15 cellular contexts compared by ENCODE assay signal in the genomic region with DNA sequence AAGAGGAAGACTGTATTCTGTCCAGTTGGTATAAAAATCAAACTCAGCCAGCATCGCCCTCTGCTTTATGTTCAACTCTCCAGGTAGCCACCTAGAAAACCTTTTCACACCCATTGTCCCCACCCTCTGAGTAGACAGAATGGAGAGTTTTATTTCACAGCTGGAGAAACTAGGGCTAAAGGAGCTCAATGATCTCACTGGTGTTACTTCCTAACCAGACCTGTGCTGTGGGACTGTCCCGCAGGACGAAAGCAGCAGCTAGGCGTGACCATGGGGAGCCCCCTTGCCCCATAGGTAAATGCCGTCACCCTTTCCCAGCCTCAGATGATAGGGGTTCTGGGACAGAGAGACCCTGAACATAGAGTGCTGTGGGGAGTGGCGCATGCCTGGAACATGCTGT.
DNase-seq lines count a peak whose midpoint lies in the region; ATAC-seq and TF ChIP-seq lines count a peak whose summit lies in the region.
"Had no signal": no experiment of that assay in that cellular context is flagged by ENCODE, and none has a peak within 500 bp of the region (broad histone marks: within the 10 kb centered on the region; RNA-seq: fewer than 3 reads in every experiment).

No MANE protein-coding gene starts in this region.

- no peak overlapping the region for H3K4me2 ChIP-seq in IMR-90 (ENCODE audit: low read depth, low read length)

- TF ChIP-seq POLR2A in IMR-90 (IDR thresholded peaks at IDR 0.05; ENCODE audit: low read depth, low read length): no peak

- no peak overlapping the region for H3K9ac ChIP-seq in IMR-90 (ENCODE audit: low read depth, low read length)

- peak overlapping the region; percentile 41 for H2AFZ ChIP-seq in IMR-90 (replicated peaks; ENCODE audit: low read length, poor library complexity)

- DNase-seq in activated naive CD8-positive, alpha-beta T cell treated with anti-CD3 and anti-CD28 coated beads, Interleukin-2, amount 50 U/mL, for 24 hours: no peak
- DNase-seq in activated naive CD8-positive, alpha-beta T cell treated with anti-CD3 and anti-CD28 coated beads for 36 hours: no peak
- DNase-seq in IMR-90 (no peak), NCI-H226 (no peak), dedifferentiated amniotic fluid mesenchymal stem cell (ENCODE audit: extremely low spot score) (no peak), HuH-7 (ENCODE audit: low spot score) (no peak)
- DNase-seq: activated naive CD8-positive, alpha-beta T cell treated with anti-CD3 and anti-CD28 coated beads, Interleukin-2, amount 10 ng/mL, durations not matched to agents 7 days and 5 days; activated T-cell treated with anti-CD3 and anti-CD28 coated beads, Interleukin-2, amount 50 U/mL, for 4 hours; CD4-positive, CD25-positive, alpha-beta regulatory T cell; H7; NCI-H187; right cardiac atrium had no signal

- no peak for TF ChIP-seq CTCF in IMR-90 (conservative IDR thresholded peaks at IDR 0.05; ENCODE audit: low read depth, low read length)

- dilution Hi-C loops in IMR-90 (cut with HindIII; ENCODE audit: low sequenced_read_pairs, unreplicated experiment): no loop called here

- no peaks in the 10 kb centered on the region for H3K36me3 ChIP-seq in IMR-90 (ENCODE audit: control insufficient read depth, insufficient read depth, low read length)
- H3K36me3 ChIP-seq: SJSA1 had no signal

- H3K14ac ChIP-seq in IMR-90 (replicated peaks; ENCODE audit: low read depth, low read length): no peak overlapping the region

- no peak overlapping the region for H2AK9ac ChIP-seq in IMR-90 (replicated peaks; ENCODE audit: low read depth, low read length, poor library complexity)

- peak; percentile 25 for ATAC-seq in activated naive CD8-positive, alpha-beta T cell treated with anti-CD3 and anti-CD28 coated beads, Interleukin-2, amount 50 U/mL, for 24 hours
- ATAC-seq in HG02678 (IDR thresholded peaks at IDR 0.05; ENCODE audit: unreplicated experiment): peak; percentile 36
- ATAC-seq in IMR-90 (ENCODE audit: low read depth): no peak
- ATAC-seq in esophagus mucosa: no peak
- ATAC-seq: activated T-cell treated with anti-CD3 and anti-CD28 coated beads, Interleukin-2, amount 50 U/mL, for 4 hours; right cardiac atrium had no signal

- no TSS peak for BruUV-seq in IMR-90 (replicated peaks; lab: Mats Ljungman, UMichigan)

- H4K91ac ChIP-seq in IMR-90 (ENCODE audit: insufficient read depth, low read depth, low read length): no peak overlapping the region

- intact Hi-C loops in IMR-90 (cut with micrococcal nuclease): loop anchor here (5.0 kb wide), 4 partner anchors 217 to 597 kb away; partner anchors contain the start of gene NKD1

- CTCF ChIA-PET in IMR-90 (lab: Yijun Ruan, JAX): no interaction called here

- H2BK120ac ChIP-seq in IMR-90 (ENCODE audit: low read depth, low read length): no peak overlapping the region

- no peak overlapping the region for H3K27ac Mint-ChIP-seq in activated naive CD8-positive, alpha-beta T cell treated with anti-CD3 and anti-CD28 coated beads, Interleukin-2, amount 50 U/mL, for 24 hours
- H3K27ac Mint-ChIP-seq in activated naive CD8-positive, alpha-beta T cell treated with anti-CD3 and anti-CD28 coated beads for 36 hours: no peak overlapping the region
- H3K27ac Mint-ChIP-seq: activated naive CD8-positive, alpha-beta T cell treated with anti-CD3 and anti-CD28 coated beads, Interleukin-2, amount 10 ng/mL, durations not matched to agents 7 days and 5 days; CD4-positive, CD25-positive, alpha-beta regulatory T cell had no signal

- H3K27me3 ChIP-seq in IMR-90 (ENCODE audit: control insufficient read depth, insufficient read depth, low read length): no peaks in the 10 kb centered on the region; the same call in 1 of the 2 replicates
- H3K27me3 ChIP-seq: SJSA1 had no signal

- no peaks in the 10 kb centered on the region for H3K36me3 Mint-ChIP-seq in activated naive CD8-positive, alpha-beta T cell treated with anti-CD3 and anti-CD28 coated beads, Interleukin-2, amount 50 U/mL, for 24 hours (ENCODE audit: low read depth)
- no peaks in the 10 kb centered on the region for H3K36me3 Mint-ChIP-seq in activated naive CD8-positive, alpha-beta T cell treated with anti-CD3 and anti-CD28 coated beads for 36 hours
- H3K36me3 Mint-ChIP-seq: activated naive CD8-positive, alpha-beta T cell treated with anti-CD3 and anti-CD28 coated beads, Interleukin-2, amount 10 ng/mL, durations not matched to agents 7 days and 5 days; CD4-positive, CD25-positive, alpha-beta regulatory T cell had no signal

- H3K9me3 Mint-ChIP-seq in activated naive CD8-positive, alpha-beta T cell treated with anti-CD3 and anti-CD28 coated beads, Interleukin-2, amount 50 U/mL, for 24 hours: no peaks in the 10 kb centered on the region
- no peaks in the 10 kb centered on the region for H3K9me3 Mint-ChIP-seq in activated naive CD8-positive, alpha-beta T cell treated with anti-CD3 and anti-CD28 coated beads for 36 hours
- H3K9me3 Mint-ChIP-seq: activated naive CD8-positive, alpha-beta T cell treated with anti-CD3 and anti-CD28 coated beads, Interleukin-2, amount 10 ng/mL, durations not matched to agents 7 days and 5 days; activated T-cell treated with anti-CD3 and anti-CD28 coated beads, Interleukin-2, amount 50 U/mL, for 4 hours; CD4-positive, CD25-positive, alpha-beta regulatory T cell had no signal

- no peak overlapping the region for H2BK20ac ChIP-seq in IMR-90 (ENCODE audit: low read depth, low read length)

- H3K4ac ChIP-seq in IMR-90 (ENCODE audit: low read depth, low read length): no peak overlapping the region

- H3K27ac ChIP-seq in IMR-90 (ENCODE audit: insufficient read depth, low read length): no peak overlapping the region
- H3K27ac ChIP-seq: SJSA1 had no signal

- H3K9me1 ChIP-seq in IMR-90 (ENCODE audit: insufficient read depth, low read length): no peaks in the 10 kb centered on the region

- no peaks in the 10 kb centered on the region for H4K20me1 ChIP-seq in IMR-90 (ENCODE audit: insufficient read depth, low read length)

- no peak overlapping the region for H3K4me3 Mint-ChIP-seq in activated naive CD8-positive, alpha-beta T cell treated with anti-CD3 and anti-CD28 coated beads, Interleukin-2, amount 50 U/mL, for 24 hours
- H3K4me3 Mint-ChIP-seq in activated naive CD8-positive, alpha-beta T cell treated with anti-CD3 and anti-CD28 coated beads for 36 hours: no peak overlapping the region
- H3K4me3 Mint-ChIP-seq: activated naive CD8-positive, alpha-beta T cell treated with anti-CD3 and anti-CD28 coated beads, Interleukin-2, amount 10 ng/mL, durations not matched to agents 7 days and 5 days; activated T-cell treated with anti-CD3 and anti-CD28 coated beads, Interleukin-2, amount 50 U/mL, for 4 hours; CD4-positive, CD25-positive, alpha-beta regulatory T cell had no signal

- no peaks in the 10 kb centered on the region for H3K79me1 ChIP-seq in IMR-90 (ENCODE audit: low read depth in 1 of 2, low read length in 2 of 2)

- no peak overlapping the region for H4K8ac ChIP-seq in IMR-90 (ENCODE audit: low read depth in 2 of 2, low read length in 2 of 2)

- no peak for TF ChIP-seq RAD21 in IMR-90 (IDR thresholded peaks at IDR 0.05; ENCODE audit: low read length)

- H3K9me3 ChIP-seq in IMR-90 (ENCODE audit: control insufficient read depth, insufficient read depth, low read length): no peaks in the 10 kb centered on the region
- H3K9me3 ChIP-seq: SJSA1 had no signal

- H3K4me1 Mint-ChIP-seq in activated naive CD8-positive, alpha-beta T cell treated with anti-CD3 and anti-CD28 coated beads, Interleukin-2, amount 50 U/mL, for 24 hours: peaks cover 17% of the 10 kb centered on the region
- H3K4me1 Mint-ChIP-seq in activated naive CD8-positive, alpha-beta T cell treated with anti-CD3 and anti-CD28 coated beads for 36 hours: peaks cover 18% of the 10 kb centered on the region

- H3K4me3 ChIP-seq in IMR-90 (ENCODE audit: insufficient read depth, low read depth, low read length): no peak overlapping the region
- H3K4me3 ChIP-seq: SJSA1 had no signal

- no CpG with 5 or more reads among the region's 6 CpGs for WGBS in IMR-90 (ENCODE audit: extremely low coverage in 2 of 2, insufficient read length in 1 of 2), 2 experiments

- POLR2A ChIA-PET in IMR-90 (lab: Charles Lee; ENCODE audit: unreplicated experiment): no interaction called here

- H2BK15ac ChIP-seq in IMR-90 (ENCODE audit: low read depth, low read length): no peak overlapping the region

- H3K56ac ChIP-seq in IMR-90 (ENCODE audit: extremely low read depth, insufficient read depth, low read length): no peak overlapping the region

- H4K5ac ChIP-seq in IMR-90 (ENCODE audit: low read depth, low read length): no peak overlapping the region

- in situ Hi-C loops in IMR-90 (cut with MboI; ENCODE audit: low sequenced_read_pairs): loop anchor here (10.0 to 25.0 kb wide), 3 partner anchors 125 to 1178 kb away; partner anchors contain the start of gene SNX20

- H2BK5ac ChIP-seq in IMR-90 (ENCODE audit: low read depth, low read length, poor library complexity, severe bottlenecking): no peak overlapping the region

- peaks cover 1% of the 10 kb centered on the region for H3K27me3 Mint-ChIP-seq in activated naive CD8-positive, alpha-beta T cell treated with anti-CD3 and anti-CD28 coated beads, Interleukin-2, amount 50 U/mL, for 24 hours
- H3K27me3 Mint-ChIP-seq in activated naive CD8-positive, alpha-beta T cell treated with anti-CD3 and anti-CD28 coated beads for 36 hours: no peaks in the 10 kb centered on the region
- H3K27me3 Mint-ChIP-seq: activated naive CD8-positive, alpha-beta T cell treated with anti-CD3 and anti-CD28 coated beads, Interleukin-2, amount 10 ng/mL, durations not matched to agents 7 days and 5 days; CD4-positive, CD25-positive, alpha-beta regulatory T cell had no signal

- no peaks in the 10 kb centered on the region for H3K4me1 ChIP-seq in IMR-90 (ENCODE audit: control insufficient read depth, insufficient read depth, low read length)
- H3K4me1 ChIP-seq: SJSA1 had no signal

- H3K23ac ChIP-seq in IMR-90 (ENCODE audit: low read depth, low read length): no peak overlapping the region

- H3K18ac ChIP-seq in IMR-90 (ENCODE audit: low read depth, low read length): no peak overlapping the region

- H2AK5ac ChIP-seq in IMR-90 (ENCODE audit: low read depth, low read length): no peak overlapping the region

TF ChIP-seq in IMR-90, 13 proteins besides CTCF, POLR2A, EP300 and RAD21 (continues in another document):
- TF ChIP-seq ELK1 (IDR thresholded peaks at IDR 0.05; ENCODE audit: borderline replicate concordance, low read depth, low read length) (no peak), BHLHE40 (IDR thresholded peaks at IDR 0.05; ENCODE audit: low read depth, low read length) (no peak), MAZ (IDR thresholded peaks at IDR 0.05; ENCODE audit: borderline replicate concordance, low read depth, low read length) (no peak), MXI1 (IDR thresholded peaks at IDR 0.05; ENCODE audit: borderline replicate concordance, low read depth, low read length) (no peak)

Comparison
In these comparisons a context has a peak if more than half of its experiments do, and no peak if none do; other contexts are left out.
1. ATAC-seq: peak in activated naive CD8-positive, alpha-beta T cell treated with anti-CD3 and anti-CD28 coated beads, Interleukin-2, amount 50 U/mL, for 24 hours (single experiment) and HG02678 (single experiment); none in IMR-90 (single experiment) and esophagus mucosa (single experiment).